Comparison of ENCODE assay signal across 21 cellular contexts in the genomic region with DNA sequence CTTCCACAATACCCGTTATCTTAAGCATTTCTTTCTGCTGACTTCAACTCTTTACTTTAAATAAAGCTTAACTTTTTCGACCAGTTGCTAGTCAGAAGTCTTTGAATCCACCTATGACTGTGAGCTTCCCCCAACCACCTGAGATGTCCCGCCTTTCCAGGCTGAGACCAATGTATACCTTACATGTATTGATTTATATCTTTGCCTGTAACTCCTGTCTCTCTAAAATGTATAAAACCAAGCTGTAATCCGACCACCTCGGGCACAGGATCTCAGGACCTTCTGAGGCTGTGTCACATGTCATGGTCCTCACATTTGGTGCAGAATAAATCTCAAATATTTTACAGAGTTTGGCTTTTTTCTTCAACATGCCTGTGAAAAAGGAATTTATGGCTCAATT. TPM values are rescaled to one million over a fixed set of nuclear protein-coding genes. Genes with fewer than 3 reads are reported as not detected.
DNase-seq lines count a peak whose midpoint lies in the region; ATAC-seq, FAIRE-seq and TF ChIP-seq lines count a peak whose summit lies in the region.
"Had no signal": no experiment of that assay in that cellular context is flagged by ENCODE, and none has a peak within 500 bp of the region (broad histone marks: within the 10 kb centered on the region; RNA-seq: fewer than 3 reads in every experiment).

No MANE protein-coding gene starts in this region.

- no peaks in the 10 kb centered on the region for H3K9me1 ChIP-seq in K562 (ENCODE audit: control insufficient read depth, insufficient read depth, low read length)

- no peak for ATAC-seq in K562
- ATAC-seq in GM18861 (IDR thresholded peaks at IDR 0.05; ENCODE audit: unreplicated experiment), result no peak
- ATAC-seq: CD8-positive, alpha-beta T cell; GM12878 had no signal

- H3K27ac Mint-ChIP-seq in neural crest cell (ENCODE audit: unreplicated experiment), result no peak overlapping the region
- H3K27ac Mint-ChIP-seq: B cell; CD8-positive, alpha-beta T cell had no signal

- in situ Hi-C loops in K562 (cut with MboI), result no loop called here

- TF ChIP-seq POLR2A in GM12891 (IDR thresholded peaks at IDR 0.05; ENCODE audit: low read depth, low read length) (no peak), K562 (conservative IDR thresholded peaks at IDR 0.05) (no peak)

- no peaks in the 10 kb centered on the region for H3K36me3 ChIP-seq in Loucy (ENCODE audit: insufficient read depth, low read length)
- H3K36me3 ChIP-seq in K562 (ENCODE audit: control insufficient read depth, insufficient read depth, low read length), result peaks cover 13% of the 10 kb centered on the region; the same call in 1 of the 3 replicates
- H3K36me3 ChIP-seq: BLaER1 treated with 17β-estradiol and CSF1 and Interleukin-3, amounts not matched to agents 10 nM and 100 nM had no signal

- no peaks in the 10 kb centered on the region for H3K9me3 ChIP-seq in Loucy (ENCODE audit: insufficient read depth, low read depth, low read length)
- H3K9me3 ChIP-seq in K562 (replicated peaks; ENCODE audit: control insufficient read depth, insufficient read depth, low read depth, low read length), result no peaks in the 10 kb centered on the region
- H3K9me3 ChIP-seq: Caco-2 had no signal

- H3K4me3 ChIP-seq in Loucy (ENCODE audit: low read length, poor library complexity, severe bottlenecking), result no peak overlapping the region
- H3K4me3 ChIP-seq in K562, result no peak overlapping the region
- H3K4me3 ChIP-seq: BLaER1 treated with 17β-estradiol and CSF1 and Interleukin-3, amounts not matched to agents 10 nM and 100 nM; GM12878 had no signal

- FAIRE-seq in GM12891 (lab: Jason Lieb, UNC) (peak; percentile 75), K562 (lab: Jason Lieb, UNC) (no peak)
- FAIRE-seq: A204.1, G401.6, GM12878 had no signal

- TF ChIP-seq RAD21 in K562 (CRISPR knock-in tag; conservative IDR thresholded peaks at IDR 0.05 in 1 of 2, IDR thresholded peaks at IDR 0.05 in 1 of 2), result no peak

- TF ChIP-seq CTCF in Loucy (conservative IDR thresholded peaks at IDR 0.05; ENCODE audit: low read length) (no peak), K562 (IDR thresholded peaks at IDR 0.05 in 2 of 3, conservative IDR thresholded peaks at IDR 0.05 in 1 of 3; ENCODE audit: insufficient read depth in 2 of 3, low read depth in 1 of 3, low read length in 3 of 3) (no peak), neural crest cell (conservative IDR thresholded peaks at IDR 0.05) (no peak)

- no TSS peak for BruUV-seq in K562 (replicated peaks; lab: Mats Ljungman, UMichigan)

- peaks cover 2% of the 10 kb centered on the region for H3K9me3 Mint-ChIP-seq in neural crest cell
- H3K9me3 Mint-ChIP-seq: CD4-positive, alpha-beta T cell; CD8-positive, alpha-beta T cell had no signal

- H3K9ac ChIP-seq in Loucy (ENCODE audit: low read depth, low read length, poor library complexity, severe bottlenecking) (no peak overlapping the region), K562 (ENCODE audit: insufficient read depth in 1 of 2, low read depth in 2 of 2, low read length in 2 of 2) (0 out of 4 replicates have a peak overlapping the region, but pooled peaks of 1 of the 2 experiments have one; percentile 11)
- H3K9ac ChIP-seq: BLaER1 treated with 17β-estradiol and CSF1 and Interleukin-3, amounts not matched to agents 10 nM and 100 nM had no signal

- H3K4me2 ChIP-seq in Loucy (ENCODE audit: low read depth, low read length, poor library complexity, severe bottlenecking), result no peak overlapping the region
- no peak overlapping the region for H3K4me2 ChIP-seq in K562 (ENCODE audit: insufficient read depth, low read length)
- H3K4me2 ChIP-seq: BLaER1 treated with 17β-estradiol and CSF1 and Interleukin-3, amounts not matched to agents 10 nM and 100 nM had no signal

- no peaks in the 10 kb centered on the region for H3F3A ChIP-seq in Loucy (ENCODE audit: low read depth)

- H3K36me3 Mint-ChIP-seq in neural crest cell (ENCODE audit: low read depth), result no peaks in the 10 kb centered on the region

- CTCF ChIA-PET in K562 (lab: Yijun Ruan, JAX; ENCODE audit: low intra/inter-chr PET ratio), result no interaction called here

- H3K27me3 Mint-ChIP-seq in neural crest cell (ENCODE audit: low read depth), result no peaks in the 10 kb centered on the region
- H3K27me3 Mint-ChIP-seq: B cell; CD4-positive, alpha-beta T cell had no signal

- H2AFZ ChIP-seq in Loucy (ENCODE audit: low read length) (peak overlapping the region; percentile 49; the same call in 1 of the 2 replicates), K562 (ENCODE audit: low read depth, low read length) (peak overlapping the region; percentile 67)

- H3K4me3 Mint-ChIP-seq in neural crest cell, result peak overlapping the region; percentile 58
- H3K4me3 Mint-ChIP-seq: CD8-positive, alpha-beta T cell had no signal

- H3K79me2 ChIP-seq in Loucy (ENCODE audit: insufficient read depth, low read length) (peaks cover 21% of the 10 kb centered on the region), K562 (ENCODE audit: control insufficient read depth, insufficient read depth, low read length) (peaks cover 21% of the 10 kb centered on the region)

- no peak for TF ChIP-seq EP300 in K562 (IDR thresholded peaks at IDR 0.05; ENCODE audit: low read length)

- 44% methylated on average over 5 of the region's 5 CpGs for WGBS in K562 (ENCODE audit: insufficient coverage, low coverage, missing lambda C conversion rate)

- no peak for DNase-seq in GM12891 (ENCODE audit: insufficient read length, low spot score)
- peak in 1 of 4 experiments; percentile 16 for DNase-seq in K562 (ENCODE audit: extremely low read depth in 1 of 4, low spot score in 3 of 4)
- DNase-seq in neural crest cell (ENCODE audit: low read depth, low spot score), result no peak
- DNase-seq in GM03348 (ENCODE audit: low spot score), result no peak
- no peak for DNase-seq in ureter (ENCODE audit: low spot score)
- DNase-seq in activated naive CD4-positive, alpha-beta T cell treated with anti-CD3 and anti-CD28 coated beads, Interleukin-2, amount 50 U/mL, for 16 hours, result no peak
- DNase-seq: 8988T; AML-193; Caco-2; Calu3; CD4-positive, alpha-beta T cell; CD8-positive, alpha-beta T cell; DMS79 treated with DMSO at 0.1 percent for 48 hours; GF-D8 had no signal

- H4K20me1 ChIP-seq in Loucy (ENCODE audit: insufficient read depth, low read length, poor library complexity, severe bottlenecking), result peaks cover 17% of the 10 kb centered on the region
- H4K20me1 ChIP-seq in K562 (replicated peaks; ENCODE audit: control insufficient read depth, insufficient read depth, low read length), result no peaks in the 10 kb centered on the region

- POLR2A ChIA-PET in K562 (lab: Yijun Ruan, JAX), result no interaction called here

- intact Hi-C loops in K562 (cut with micrococcal nuclease), result loop anchor here (5.0 kb wide), 2 partner anchors 43 to 78 kb away; no protein-coding TSS in a partner anchor

- peak overlapping the region; percentile 57; the same call in 2 of the 3 replicates for H3K27ac ChIP-seq in K562 (ENCODE audit: extremely low read depth, low read depth, low read length)
- H3K27ac ChIP-seq: BLaER1 treated with 17β-estradiol and CSF1 and Interleukin-3, amounts not matched to agents 10 nM and 100 nM had no signal

- H3K4me1 ChIP-seq in Loucy (ENCODE audit: insufficient read depth, low read length, poor library complexity, severe bottlenecking) (peaks cover 35% of the 10 kb centered on the region), K562 (replicated peaks in 1 of 2; ENCODE audit: control insufficient read depth in 2 of 2, insufficient read depth in 2 of 2, low read length in 2 of 2) (peaks cover 28 to 51% of the 10 kb centered on the region in 2 experiments)
- H3K4me1 ChIP-seq: Caco-2 had no signal

- no peaks in the 10 kb centered on the region for H3K27me3 ChIP-seq in Loucy (ENCODE audit: insufficient read depth, low read length, poor library complexity, severe bottlenecking)
- H3K27me3 ChIP-seq in K562 (ENCODE audit: control insufficient read depth in 2 of 2, insufficient read depth in 2 of 2, low read length in 2 of 2), result no peaks in the 10 kb centered on the region

- peaks cover 42% of the 10 kb centered on the region for H3K4me1 Mint-ChIP-seq in neural crest cell

- H3K9me2 ChIP-seq in Loucy (replicated peaks; ENCODE audit: low read depth, low read length), result no peaks in the 10 kb centered on the region

TF ChIP-seq in GM12891, 5 proteins besides CTCF, POLR2A, EP300 and RAD21:
- no peak for TF ChIP-seq TAF1 (IDR thresholded peaks at IDR 0.05; ENCODE audit: low read depth, low read length)
- no peak for TF ChIP-seq SPI1 (IDR thresholded peaks at IDR 0.05; ENCODE audit: low read depth, low read length)
- TF ChIP-seq PAX5 (IDR thresholded peaks at IDR 0.05; ENCODE audit: insufficient read depth, low read length, severe bottlenecking), result no peak
- TF ChIP-seq POU2F2 (IDR thresholded peaks at IDR 0.05; ENCODE audit: low read depth, low read length), result no peak
- no peak for TF ChIP-seq POLR2AphosphoS5 (IDR thresholded peaks at IDR 0.05; ENCODE audit: low read depth, low read length)

TF ChIP-seq in K562, 482 proteins besides CTCF, POLR2A, EP300 and RAD21 (continues in another document):
- no peak for TF ChIP-seq SAP30 (IDR thresholded peaks at IDR 0.05; ENCODE audit: borderline replicate concordance, insufficient read depth, low read depth, low read length, poor library complexity, severe bottlenecking)

RNA-seq across cellular contexts. Expression of a gene that starts 2.9 kb away (rescaled TPM):
- 9.9 TPM for polyA plus RNA-seq in GM12891 (2012; ENCODE audit: low read depth, missing spikeins)
- total RNA-seq in K562 (2011; cell fraction: chromatin; rRNA removed; ENCODE audit: low replicate concordance), result 48.8 and 62.1 TPM in 2 replicates
- total RNA-seq in K562 (2011; cell fraction: nucleolus; rRNA removed), result 47.6 and 54.0 TPM in 2 replicates
- total RNA-seq in K562 (2011; cell fraction: nucleoplasm; rRNA removed), result 66.5 and 89.7 TPM in 2 replicates
- total RNA-seq in K562 (2014; rRNA removed) (18.3 and 44.2 TPM in 2 replicates), K562 (2014; rRNA removed; fragmentation: Illumina TruSeq; extraction: Trizol) (24.7 and 25.4 TPM in 2 replicates), K562 (2015; rRNA removed; fragmentation: Illumina TruSeq; extraction: Trizol) (25.9 and 28.7 TPM in 2 replicates), K562 (2021) (57.3 and 58.7 TPM in 2 replicates), neural crest cell (85.3 and 90.2 TPM in 2 replicates), ureter (25.5 TPM)
- polyA plus RNA-seq in K562 (2011; rRNA removed) (23.1 and 28.0 TPM in 2 replicates), K562 (2014; fragmentation: Illumina TruSeq; extraction: Trizol) (47.4 and 47.7 TPM in 2 replicates), K562 (2014; fragmentation: Nextera tagmentation; extraction: Ambion mirVana) (1 to 10 TPM; 2.4 to 3.0 TPM), K562 (2014; rRNA removed) (22.6 and 23.8 TPM in 2 replicates)
- 20.8 and 24.2 TPM in 2 replicates for polyA plus RNA-seq in K562 (2011; cell fraction: cytosol; rRNA removed)
- polyA plus RNA-seq in K562 (2011; cell fraction: nucleus; rRNA removed), result 37.8 and 51.1 TPM in 2 replicates
- 31.6 and 34.8 TPM in 2 replicates for polyA plus RNA-seq in K562 (2012)
- 30.1 and 30.7 TPM in 2 replicates for polyA minus RNA-seq in K562 (2011; rRNA and poly(A)+ RNA removed)
- 30.5 and 31.7 TPM in 2 replicates for polyA minus RNA-seq in K562 (2011; cell fraction: cytosol; rRNA and poly(A)+ RNA removed)
- polyA minus RNA-seq in K562 (2011; cell fraction: nucleus; rRNA and poly(A)+ RNA removed), result 22.8 and 30.3 TPM in 2 replicates
